1 cellular context compared by ENCODE assay signal in genomic region chr9:136311433-136312375, GRCh38.
A peak's percentile ranks its signal among the peaks of the same experiment; 100 is the strongest.
TF ChIP-seq lines count a peak whose summit lies in the region.

No MANE protein-coding gene starts in this region.

TF ChIP-seq in HepG2, 621 proteins besides CTCF, POLR2A, EP300 and RAD21 (continued from another document and continues in another):
- no peak for TF ChIP-seq GRHL1 (CRISPR knock-in tag; conservative IDR thresholded peaks at IDR 0.05)
- TF ChIP-seq ETV5 (CRISPR knock-in tag; IDR thresholded peaks at IDR 0.05; ENCODE audit: borderline replicate concordance): peak; percentile 75; the same call in 1 of the 2 replicates
- TF ChIP-seq ZBTB21 (CRISPR knock-in tag; IDR thresholded peaks at IDR 0.05): no peak
- TF ChIP-seq ZFY (CRISPR knock-in tag; IDR thresholded peaks at IDR 0.05): 0 out of 2 replicates have a peak, but pooled peaks have one; percentile 13
- TF ChIP-seq ZSCAN22 (CRISPR knock-in tag; IDR thresholded peaks at IDR 0.05): no peak
- no peak for TF ChIP-seq ZNF788 (CRISPR knock-in tag; IDR thresholded peaks at IDR 0.05; ENCODE audit: borderline replicate concordance)
- no peak for TF ChIP-seq ZNF547 (CRISPR knock-in tag; IDR thresholded peaks at IDR 0.05)
- no peak for TF ChIP-seq SIX1 (CRISPR knock-in tag; IDR thresholded peaks at IDR 0.05; ENCODE audit: borderline replicate concordance)
- no peak for TF ChIP-seq ZNF556 (CRISPR knock-in tag; IDR thresholded peaks at IDR 0.05; ENCODE audit: borderline replicate concordance)
- no peak for TF ChIP-seq ZNF362 (CRISPR knock-in tag; IDR thresholded peaks at IDR 0.05; ENCODE audit: borderline replicate concordance)
- TF ChIP-seq ZFP36 (IDR thresholded peaks at IDR 0.05; ENCODE audit: borderline replicate concordance, low read depth, low read length, partially characterized antibody): no peak
- TF ChIP-seq NFYC (CRISPR knock-in tag; IDR thresholded peaks at IDR 0.05): no peak
- TF ChIP-seq ZNF207 (IDR thresholded peaks at IDR 0.05; ENCODE audit: borderline replicate concordance): no peak
- TF ChIP-seq ATF6 (CRISPR knock-in tag; conservative IDR thresholded peaks at IDR 0.05): no peak
- no peak for TF ChIP-seq ONECUT2 (CRISPR knock-in tag; IDR thresholded peaks at IDR 0.05)
- TF ChIP-seq CERS6 (CRISPR knock-in tag; IDR thresholded peaks at IDR 0.05): no peak
- TF ChIP-seq GABPA (IDR thresholded peaks at IDR 0.05; ENCODE audit: low read depth, low read length): no peak
- peak; percentile 64 for TF ChIP-seq GABPA (CRISPR knock-in tag; IDR thresholded peaks at IDR 0.05; ENCODE audit: low read depth)
- TF ChIP-seq TBP (CRISPR knock-in tag; IDR thresholded peaks at IDR 0.05): no peak
- no peak for TF ChIP-seq ZNF619 (CRISPR knock-in tag; IDR thresholded peaks at IDR 0.05)
- TF ChIP-seq PHF21A (CRISPR knock-in tag; IDR thresholded peaks at IDR 0.05): no peak
- no peak for TF ChIP-seq ZFP90 (CRISPR knock-in tag; IDR thresholded peaks at IDR 0.05; ENCODE audit: borderline replicate concordance)
- no peak for TF ChIP-seq FOXA1 (IDR thresholded peaks at IDR 0.05)
- TF ChIP-seq FOXA1 (CRISPR knock-in tag; IDR thresholded peaks at IDR 0.05): no peak
- TF ChIP-seq ZNF451 (CRISPR knock-in tag; IDR thresholded peaks at IDR 0.05): no peak
- no peak for TF ChIP-seq REL (CRISPR knock-in tag; conservative IDR thresholded peaks at IDR 0.05)
- no peak for TF ChIP-seq CBFB (CRISPR knock-in tag; IDR thresholded peaks at IDR 0.05)
- TF ChIP-seq BRCA1 (CRISPR knock-in tag; IDR thresholded peaks at IDR 0.05): no peak
- TF ChIP-seq ZNF3 (CRISPR knock-in tag; IDR thresholded peaks at IDR 0.05): no peak
- peak; percentile 37 for TF ChIP-seq HNRNPLL (IDR thresholded peaks at IDR 0.05; ENCODE audit: low read depth, low read length, poor library complexity, severe bottlenecking)
- TF ChIP-seq SMAD3 (CRISPR knock-in tag; IDR thresholded peaks at IDR 0.05): no peak
- TF ChIP-seq ZNF33A (CRISPR knock-in tag; IDR thresholded peaks at IDR 0.05; ENCODE audit: borderline replicate concordance): no peak
- TF ChIP-seq GABPB1 (CRISPR knock-in tag; IDR thresholded peaks at IDR 0.05): peak; percentile 66; the same call in 1 of the 2 replicates
- TF ChIP-seq RFX3 (CRISPR knock-in tag; IDR thresholded peaks at IDR 0.05): peak; percentile 69
- TF ChIP-seq ARNTL (CRISPR knock-in tag; IDR thresholded peaks at IDR 0.05): no peak
- TF ChIP-seq HCFC1 (IDR thresholded peaks at IDR 0.05; ENCODE audit: low read depth, low read length): no peak
- no peak for TF ChIP-seq HMGXB3 (CRISPR knock-in tag; IDR thresholded peaks at IDR 0.05; ENCODE audit: borderline replicate concordance)
- no peak for TF ChIP-seq ZFP36L2 (CRISPR knock-in tag; IDR thresholded peaks at IDR 0.05)
- no peak for TF ChIP-seq ATM (IDR thresholded peaks at IDR 0.05; ENCODE audit: borderline replicate concordance)
- no peak for TF ChIP-seq NFE2 (CRISPR knock-in tag; IDR thresholded peaks at IDR 0.05)
- no peak for TF ChIP-seq ZNF670 (CRISPR knock-in tag; IDR thresholded peaks at IDR 0.05; ENCODE audit: borderline replicate concordance)
- TF ChIP-seq ZNF713 (CRISPR knock-in tag; IDR thresholded peaks at IDR 0.05): no peak
- TF ChIP-seq ZBTB7A (CRISPR knock-in tag; IDR thresholded peaks at IDR 0.05): peak; percentile 69; the same call in 1 of the 2 replicates
- no peak for TF ChIP-seq RXRB (CRISPR knock-in tag; IDR thresholded peaks at IDR 0.05; ENCODE audit: borderline replicate concordance)
- TF ChIP-seq ZNF83 (CRISPR knock-in tag; IDR thresholded peaks at IDR 0.05; ENCODE audit: borderline replicate concordance): no peak
- TF ChIP-seq POGK (CRISPR knock-in tag; conservative IDR thresholded peaks at IDR 0.05): no peak
- no peak for TF ChIP-seq CEBPG (CRISPR knock-in tag; IDR thresholded peaks at IDR 0.05)
- TF ChIP-seq POGZ (CRISPR knock-in tag; IDR thresholded peaks at IDR 0.05): no peak
- TF ChIP-seq RBM39 (IDR thresholded peaks at IDR 0.05; ENCODE audit: low read depth, low read length, poor library complexity, severe bottlenecking): peak; percentile 18
- TF ChIP-seq HDAC6 (IDR thresholded peaks at IDR 0.05; ENCODE audit: low read depth, low read length): no peak
- no peak for TF ChIP-seq ZNF570 (CRISPR knock-in tag; IDR thresholded peaks at IDR 0.05; ENCODE audit: borderline replicate concordance)
- 0 out of 2 replicates have a peak, but pooled peaks have one; percentile 34 for TF ChIP-seq KLF12 (CRISPR knock-in tag; IDR thresholded peaks at IDR 0.05; ENCODE audit: borderline replicate concordance)
- TF ChIP-seq FOXM1 (CRISPR knock-in tag; IDR thresholded peaks at IDR 0.05): no peak
- TF ChIP-seq ZNF616 (CRISPR knock-in tag; IDR thresholded peaks at IDR 0.05; ENCODE audit: low read depth): no peak
- no peak for TF ChIP-seq HMGA1 (CRISPR knock-in tag; conservative IDR thresholded peaks at IDR 0.05)
- no peak for TF ChIP-seq SIN3B (IDR thresholded peaks at IDR 0.05; ENCODE audit: low read length)
- TF ChIP-seq ZHX2 (IDR thresholded peaks at IDR 0.05; ENCODE audit: low read depth): no peak
- TF ChIP-seq ZHX2 (CRISPR knock-in tag; IDR thresholded peaks at IDR 0.05; ENCODE audit: borderline replicate concordance): no peak
- no peak for TF ChIP-seq TAF15 (IDR thresholded peaks at IDR 0.05; ENCODE audit: low read depth, low read length, poor library complexity, severe bottlenecking)
